In genomic region chr20:44342240-44342639, GRCh38 we compare ENCODE assay signal across 25 cellular contexts. TPM values are rescaled to one million over a fixed set of nuclear protein-coding genes. Genes with fewer than 3 reads are reported as not detected.
DNase-seq lines count a peak whose midpoint lies in the region; ATAC-seq and TF ChIP-seq lines count a peak whose summit lies in the region.
"Had no signal": no experiment of that assay in that cellular context is flagged by ENCODE, and none has a peak within 500 bp of the region (broad histone marks: within the 10 kb centered on the region; RNA-seq: fewer than 3 reads in every experiment).

No MANE protein-coding gene starts in this region.

- H3K9me2 ChIP-seq in GM23338 (ENCODE audit: insufficient read depth), result no peaks in the 10 kb centered on the region
- no peaks in the 10 kb centered on the region for H3K9me2 ChIP-seq in PC-9 (ENCODE audit: insufficient read depth)

- peaks cover 4% of the 10 kb centered on the region; the same call in 1 of the 2 replicates for H3K27me3 ChIP-seq in ACC112 (ENCODE audit: insufficient read depth, low read length)
- H3K27me3 ChIP-seq in GM23338 (ENCODE audit: insufficient read depth), result no peaks in the 10 kb centered on the region
- H3K27me3 ChIP-seq in prostate gland (replicated peaks; ENCODE audit: insufficient read depth), result no peaks in the 10 kb centered on the region
- H3K27me3 ChIP-seq in PC-9 (ENCODE audit: insufficient read depth, low read depth), result peaks cover 13% of the 10 kb centered on the region; the same call in 1 of the 2 replicates

- H3K36me3 Mint-ChIP-seq in GM23338 (ENCODE audit: low read depth) (no peaks in the 10 kb centered on the region), mesothelial cell of epicardium (no peaks in the 10 kb centered on the region), immature natural killer cell (no peaks in the 10 kb centered on the region)
- no peaks in the 10 kb centered on the region for H3K36me3 Mint-ChIP-seq in activated CD8-positive, alpha-beta T cell treated with anti-CD3 and anti-CD28 coated beads for 36 hours (ENCODE audit: low read depth)
- H3K36me3 Mint-ChIP-seq: CD4-positive, alpha-beta memory T cell had no signal

- no peaks in the 10 kb centered on the region for H3K4me1 ChIP-seq in ACC112 (ENCODE audit: control insufficient read depth, insufficient read depth, low read length, unreplicated experiment)
- no peaks in the 10 kb centered on the region for H3K4me1 ChIP-seq in GM23338 (ENCODE audit: insufficient read depth)
- H3K4me1 ChIP-seq in prostate gland (replicated peaks), result no peaks in the 10 kb centered on the region
- H3K4me1 ChIP-seq in PC-9 (replicated peaks; ENCODE audit: insufficient read depth), result no peaks in the 10 kb centered on the region
- H3K4me1 ChIP-seq: esophagus muscularis mucosa, HAP-1, heart left ventricle had no signal

- no peaks in the 10 kb centered on the region for H3K9me3 ChIP-seq in prostate gland
- no peaks in the 10 kb centered on the region for H3K9me3 ChIP-seq in PC-9 (ENCODE audit: insufficient read depth, low read depth)
- H3K9me3 ChIP-seq: esophagus muscularis mucosa, HAP-1, heart left ventricle had no signal

- H3K9me3 Mint-ChIP-seq in GM23338 (no peaks in the 10 kb centered on the region), mesothelial cell of epicardium (no peaks in the 10 kb centered on the region), immature natural killer cell (no peaks in the 10 kb centered on the region)
- no peaks in the 10 kb centered on the region for H3K9me3 Mint-ChIP-seq in activated CD8-positive, alpha-beta T cell treated with anti-CD3 and anti-CD28 coated beads for 36 hours
- H3K9me3 Mint-ChIP-seq: activated T-helper 17 cell treated with anti-CD3 and anti-CD28 coated beads, Interleukin-2, amount 50 U/mL, for 72 hours; CD4-positive, alpha-beta memory T cell; stimulated activated naive CD8-positive, alpha-beta T cell treated with anti-CD3 and anti-CD28 coated beads, Interleukin-15, Interleukin-2, amounts not matched to agents 100 ng/mL and 50 ng/mL, for 24 hours had no signal

- H3K27ac ChIP-seq in ACC112 (ENCODE audit: low read depth, low read length) (no peak overlapping the region), GM23338 (ENCODE audit: low read depth) (no peak overlapping the region), prostate gland (no peak overlapping the region), PC-9 (no peak overlapping the region)
- H3K27ac ChIP-seq: esophagus muscularis mucosa had no signal

- intact Hi-C loops in prostate gland (cut with DNase I) (no loop called here), PC-9 (cut with micrococcal nuclease; ENCODE audit: unreplicated experiment) (no loop called here)
- intact Hi-C loops in activated CD8-positive, alpha-beta T cell treated with anti-CD3 and anti-CD28 coated beads for 36 hours (cut with micrococcal nuclease), result no loop called here

- CTCF ChIA-PET in PC-9 (lab: Charles Lee), result no interaction called here
- CTCF ChIA-PET in activated CD8-positive, alpha-beta T cell treated with anti-CD3 and anti-CD28 coated beads for 36 hours (lab: Charles Lee), result no interaction called here

- H3K79me2 ChIP-seq in ACC112 (ENCODE audit: control insufficient read depth, insufficient read depth, low read length, unreplicated experiment), result no peaks in the 10 kb centered on the region
- no peaks in the 10 kb centered on the region for H3K79me2 ChIP-seq in GM23338 (replicated peaks; ENCODE audit: insufficient read depth)
- H3K79me2 ChIP-seq in PC-9 (ENCODE audit: low read depth), result no peaks in the 10 kb centered on the region

- POLR2A ChIA-PET in PC-9 (lab: Charles Lee; ENCODE audit: unreplicated experiment), result no interaction called here
- POLR2A ChIA-PET in activated CD8-positive, alpha-beta T cell treated with anti-CD3 and anti-CD28 coated beads for 36 hours (lab: Charles Lee), result no interaction called here

- ATAC-seq in GM23338, result no peak
- ATAC-seq in activated CD8-positive, alpha-beta T cell treated with anti-CD3 and anti-CD28 coated beads for 36 hours, result no peak
- ATAC-seq: activated T-helper 17 cell treated with anti-CD3 and anti-CD28 coated beads, Interleukin-2, amount 50 U/mL, for 72 hours; sciatic nerve had no signal

- H3K4me3 ChIP-seq in ACC112 (ENCODE audit: low read depth, low read length) (no peak overlapping the region), GM23338 (no peak overlapping the region), prostate gland (no peak overlapping the region), PC-9 (no peak overlapping the region)
- H3K4me3 ChIP-seq: esophagus muscularis mucosa, HAP-1, heart left ventricle had no signal

- no peak for TF ChIP-seq POLR2A in prostate gland (IDR thresholded peaks at IDR 0.05)

- H3K27me3 Mint-ChIP-seq in GM23338 (ENCODE audit: insufficient read depth, low read depth, poor library complexity) (no peaks in the 10 kb centered on the region), mesothelial cell of epicardium (ENCODE audit: low read depth) (no peaks in the 10 kb centered on the region), immature natural killer cell (ENCODE audit: low read depth in 3 of 3) (peaks cover 4 to 10% (median 5%) of the 10 kb centered on the region in 3 donors)
- no peaks in the 10 kb centered on the region for H3K27me3 Mint-ChIP-seq in activated CD8-positive, alpha-beta T cell treated with anti-CD3 and anti-CD28 coated beads for 36 hours
- H3K27me3 Mint-ChIP-seq: activated T-helper 17 cell treated with anti-CD3 and anti-CD28 coated beads, Interleukin-2, amount 50 U/mL, for 72 hours had no signal

- TF ChIP-seq CTCF in GM23338 (conservative IDR thresholded peaks at IDR 0.05; ENCODE audit: low read depth in 2 of 2) (no peak), mesothelial cell of epicardium (IDR thresholded peaks at IDR 0.05; ENCODE audit: unreplicated experiment) (no peak), prostate gland (IDR thresholded peaks at IDR 0.05) (no peak), PC-9 (conservative IDR thresholded peaks at IDR 0.05) (no peak)
- no peak for TF ChIP-seq CTCF in activated CD8-positive, alpha-beta T cell treated with anti-CD3 and anti-CD28 coated beads for 36 hours (IDR thresholded peaks at IDR 0.05)

- WGBS in prostate gland, result 40% methylated on average over 7 of the region's 7 CpGs

- H3K4me3 Mint-ChIP-seq in GM23338 (no peak overlapping the region), mesothelial cell of epicardium (no peak overlapping the region), immature natural killer cell (no peak overlapping the region)
- H3K4me3 Mint-ChIP-seq in activated CD8-positive, alpha-beta T cell treated with anti-CD3 and anti-CD28 coated beads for 36 hours, result no peak overlapping the region
- H3K4me3 Mint-ChIP-seq: activated T-helper 17 cell treated with anti-CD3 and anti-CD28 coated beads, Interleukin-2, amount 50 U/mL, for 72 hours; CD4-positive, alpha-beta memory T cell; stimulated activated naive CD8-positive, alpha-beta T cell treated with anti-CD3 and anti-CD28 coated beads, Interleukin-15, Interleukin-2, amounts not matched to agents 100 ng/mL and 50 ng/mL, for 24 hours had no signal

- H3F3A ChIP-seq in GM23338 (replicated peaks; ENCODE audit: low read depth) (no peaks in the 10 kb centered on the region), PC-9 (ENCODE audit: insufficient read depth, low read depth) (no peaks in the 10 kb centered on the region)

- H3K36me3 ChIP-seq in ACC112 (ENCODE audit: insufficient read depth, low read length) (no peaks in the 10 kb centered on the region), GM23338 (ENCODE audit: insufficient read depth) (no peaks in the 10 kb centered on the region), prostate gland (no peaks in the 10 kb centered on the region), PC-9 (ENCODE audit: low read depth) (no peaks in the 10 kb centered on the region)
- H3K36me3 ChIP-seq: esophagus muscularis mucosa, HAP-1, heart left ventricle had no signal

- H3K4me2 ChIP-seq in GM23338 (no peak overlapping the region), PC-9 (no peak overlapping the region)

- H2AFZ ChIP-seq in ACC112 (ENCODE audit: low read length, unreplicated experiment) (peak overlapping the region; percentile 69), GM23338 (0 out of 2 replicates have a peak overlapping the region, but pooled peaks have one; percentile 69), PC-9 (no peak overlapping the region)

- peak overlapping the region; percentile 89 for H3K27ac Mint-ChIP-seq in GM23338
- H3K27ac Mint-ChIP-seq in mesothelial cell of epicardium, result peak overlapping the region; percentile 90
- no peak overlapping the region for H3K27ac Mint-ChIP-seq in immature natural killer cell
- no peak overlapping the region for H3K27ac Mint-ChIP-seq in activated CD8-positive, alpha-beta T cell treated with anti-CD3 and anti-CD28 coated beads for 36 hours
- H3K27ac Mint-ChIP-seq: activated T-helper 17 cell treated with anti-CD3 and anti-CD28 coated beads, Interleukin-2, amount 50 U/mL, for 72 hours; CD4-positive, alpha-beta memory T cell; stimulated activated naive CD8-positive, alpha-beta T cell treated with anti-CD3 and anti-CD28 coated beads, Interleukin-15, Interleukin-2, amounts not matched to agents 100 ng/mL and 50 ng/mL, for 24 hours had no signal

- no TSS peak for BruUV-seq in PC-9 (replicated peaks; lab: Mats Ljungman, UMichigan)

- DNase-seq in GM23338 (ENCODE audit: low spot score) (no peak), amniotic epithelial cell (ENCODE audit: low read depth) (peak; percentile 36), mesothelial cell of epicardium (ENCODE audit: low spot score in 2 of 2, unreplicated experiment in 2 of 2) (no peak), prostate gland (ENCODE audit: low spot score) (no peak), PC-9 (no peak), immature natural killer cell (no peak)
- DNase-seq in activated CD8-positive, alpha-beta T cell treated with anti-CD3 and anti-CD28 coated beads for 36 hours, result no peak
- DNase-seq: activated CD4-positive, alpha-beta T cell treated with anti-CD3 and anti-CD28 coated beads for 1 hour; CD4-positive, alpha-beta memory T cell; central memory CD4-positive, alpha-beta T cell; DMS79 treated with DMSO at 0.1 percent for 48 hours; effector CD8-positive, alpha-beta T cell; heart left ventricle; kidney; NCI-H1105 treated with DMSO at 0.1 percent for 48 hours; NCI-H2171 had no signal

- H3K4me1 Mint-ChIP-seq in GM23338 (peaks cover 5% of the 10 kb centered on the region; the same call in 2 of the 3 replicates), mesothelial cell of epicardium (peaks cover 6% of the 10 kb centered on the region), immature natural killer cell (no peaks in the 10 kb centered on the region)
- no peaks in the 10 kb centered on the region for H3K4me1 Mint-ChIP-seq in activated CD8-positive, alpha-beta T cell treated with anti-CD3 and anti-CD28 coated beads for 36 hours (ENCODE audit: low read depth)
- H3K4me1 Mint-ChIP-seq: activated T-helper 17 cell treated with anti-CD3 and anti-CD28 coated beads, Interleukin-2, amount 50 U/mL, for 72 hours had no signal

- no peaks in the 10 kb centered on the region for H4K20me1 ChIP-seq in GM23338 (replicated peaks; ENCODE audit: insufficient read depth)
- H4K20me1 ChIP-seq in PC-9 (ENCODE audit: insufficient read depth), result no peaks in the 10 kb centered on the region

RNA-seq across cellular contexts. Expression of gene R3HDML, which starts 5.4 kb away (rescaled TPM):
- not detected in 2 replicates for total RNA-seq in GM23338 (2014; rRNA removed; shearing (Covaris generic))
- polyA plus RNA-seq in GM23338 (2016; fragmentation: Nextera tagmentation; extraction: Ambion mirVana) (not detected in 2 replicates), immature natural killer cell (not detected)
- total RNA-seq in mesothelial cell of epicardium (not detected in 3 replicates), prostate gland (under 1 TPM in 1 of 2 donors, not detected in 1; 0.91 TPM), PC-9 (2021) (not detected in 2 replicates)
- total RNA-seq in activated CD8-positive, alpha-beta T cell treated with anti-CD3 and anti-CD28 coated beads for 36 hours, result not detected
- total RNA-seq: activated T-helper 17 cell treated with anti-CD3 and anti-CD28 coated beads, Interleukin-2, amount 50 U/mL, for 72 hours; CD4-positive, alpha-beta memory T cell; esophagus muscularis mucosa; heart left ventricle; kidney; sciatic nerve; urinary bladder had no signal
- polyA plus RNA-seq: adipose tissue; AG04450; CD4-positive, alpha-beta memory T cell; heart left ventricle; urinary bladder had no signal

RNA-seq across cellular contexts. Expression of gene HNF4A, which starts 13.3 kb away (rescaled TPM):
- not detected in 2 replicates for total RNA-seq in GM23338 (2014; rRNA removed; shearing (Covaris generic))
- polyA plus RNA-seq in GM23338 (2016; fragmentation: Nextera tagmentation; extraction: Ambion mirVana) (not detected in 2 replicates), immature natural killer cell (not detected)
- total RNA-seq in mesothelial cell of epicardium (0.09 to 0.20 TPM (median 0.13 TPM) in 3 replicates), prostate gland (not detected), PC-9 (2021) (0.13 and 0.58 TPM in 2 replicates)
- total RNA-seq in activated CD8-positive, alpha-beta T cell treated with anti-CD3 and anti-CD28 coated beads for 36 hours, result not detected
- total RNA-seq: activated T-helper 17 cell treated with anti-CD3 and anti-CD28 coated beads, Interleukin-2, amount 50 U/mL, for 72 hours; CD4-positive, alpha-beta memory T cell; heart left ventricle; sciatic nerve; urinary bladder had no signal
- polyA plus RNA-seq: AG04450; CD4-positive, alpha-beta memory T cell had no signal

RNA-seq across cellular contexts. Expression of gene FITM2, which starts 31.2 kb away (rescaled TPM):
- 1.6 and 3.5 TPM in 2 replicates for total RNA-seq in GM23338 (2014; rRNA removed; shearing (Covaris generic))
- 0.73 and 0.87 TPM in 2 replicates for polyA plus RNA-seq in GM23338 (2016; fragmentation: Nextera tagmentation; extraction: Ambion mirVana)
- 3.6 to 4.2 TPM (median 3.6 TPM) in 3 replicates for total RNA-seq in mesothelial cell of epicardium
- 10 to 100 TPM; 11.6 to 24.2 TPM for total RNA-seq in prostate gland
- total RNA-seq in PC-9 (2021), result 6.1 and 7.4 TPM in 2 replicates
- under 1 TPM; 0.15 to 0.89 (median 0.40) TPM for polyA plus RNA-seq in immature natural killer cell
- 1 to 10 TPM; 2.0 to 2.1 TPM for total RNA-seq in activated CD8-positive, alpha-beta T cell treated with anti-CD3 and anti-CD28 coated beads for 36 hours

Comparison
In these comparisons a context has a peak if more than half of its experiments do, and no peak if none do; other contexts are left out.
1. H3K27ac Mint-ChIP-seq: peak in GM23338 (single experiment) and mesothelial cell of epicardium (single experiment); none in immature natural killer cell (0 of 6) and activated CD8-positive, alpha-beta T cell treated with anti-CD3 and anti-CD28 coated beads for 36 hours (single experiment).